8 cellular contexts compared by ENCODE assay signal in the genomic region with DNA sequence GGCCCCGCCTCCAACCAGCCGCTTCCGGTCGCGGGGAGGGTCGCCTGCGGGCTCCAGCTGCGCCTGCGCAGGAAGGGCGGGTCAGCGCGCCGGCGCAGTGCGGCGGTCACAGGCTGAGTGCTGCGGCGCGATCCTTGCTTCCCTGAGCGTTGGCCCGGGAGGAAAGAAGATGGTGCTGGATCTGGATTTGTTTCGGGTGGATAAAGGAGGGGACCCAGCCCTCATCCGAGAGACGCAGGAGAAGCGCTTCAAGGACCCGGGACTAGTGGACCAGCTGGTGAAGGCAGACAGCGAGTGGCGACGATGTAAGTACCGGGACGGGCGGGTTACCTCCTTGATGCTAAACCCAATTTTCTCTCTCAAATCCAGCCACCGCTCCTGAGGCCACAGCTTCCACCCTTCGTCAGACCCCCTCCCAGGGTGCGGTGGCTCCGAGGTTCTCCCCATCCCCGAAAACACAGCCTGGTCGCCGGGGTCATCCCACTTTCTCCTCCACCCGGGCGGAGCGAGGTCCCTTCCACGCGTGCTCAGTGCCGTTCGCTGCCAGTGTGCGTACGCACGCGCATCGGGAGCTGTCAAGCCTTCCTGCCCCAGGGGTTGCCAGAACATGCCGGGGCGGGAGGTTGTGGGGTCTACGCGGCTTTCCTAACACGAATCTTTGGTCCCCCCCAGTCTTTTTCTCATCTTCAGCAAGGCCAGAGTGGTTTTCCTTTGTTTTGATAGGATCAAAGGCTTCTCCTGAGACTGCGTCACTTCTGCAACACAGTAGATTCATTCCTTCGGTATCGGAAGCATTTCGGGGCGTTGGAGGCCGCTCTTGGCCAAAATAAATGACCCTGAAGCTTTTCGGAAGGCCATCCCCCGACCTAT. TPM values are rescaled to one million over a fixed set of nuclear protein-coding genes. Genes with fewer than 3 reads are reported as not detected.
DNase-seq lines count a peak whose midpoint lies in the region; ATAC-seq, FAIRE-seq and TF ChIP-seq lines count a peak whose summit lies in the region.

A gene with protein sequence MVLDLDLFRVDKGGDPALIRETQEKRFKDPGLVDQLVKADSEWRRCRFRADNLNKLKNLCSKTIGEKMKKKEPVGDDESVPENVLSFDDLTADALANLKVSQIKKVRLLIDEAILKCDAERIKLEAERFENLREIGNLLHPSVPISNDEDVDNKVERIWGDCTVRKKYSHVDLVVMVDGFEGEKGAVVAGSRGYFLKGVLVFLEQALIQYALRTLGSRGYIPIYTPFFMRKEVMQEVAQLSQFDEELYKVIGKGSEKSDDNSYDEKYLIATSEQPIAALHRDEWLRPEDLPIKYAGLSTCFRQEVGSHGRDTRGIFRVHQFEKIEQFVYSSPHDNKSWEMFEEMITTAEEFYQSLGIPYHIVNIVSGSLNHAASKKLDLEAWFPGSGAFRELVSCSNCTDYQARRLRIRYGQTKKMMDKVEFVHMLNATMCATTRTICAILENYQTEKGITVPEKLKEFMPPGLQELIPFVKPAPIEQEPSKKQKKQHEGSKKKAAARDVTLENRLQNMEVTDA (plus strand): TSS at position 95 of the 870 bp plus-strand sequence. CDS start 75 bp downstream, at position 170.

- peaks cover 12% of the 10 kb centered on the region for H3K36me3 Mint-ChIP-seq in WTC11
- H3K36me3 Mint-ChIP-seq in immature natural killer cell: peaks cover 0 to 11% (median 4%) of the 10 kb centered on the region in 3 donors

- H3K9me3 ChIP-seq in spleen: no peaks in the 10 kb centered on the region

- TF ChIP-seq CTCF in WTC11 (IDR thresholded peaks at IDR 0.05) (no peak), bronchial epithelial cell (IDR thresholded peaks at IDR 0.05; ENCODE audit: insufficient read depth, low read length, severe bottlenecking) (no peak), spleen (IDR thresholded peaks at IDR 0.05 in 8 of 11, conservative IDR thresholded peaks at IDR 0.05 in 3 of 11) (no peak)

- DNase-seq in ACHN: peak; percentile 85
- peak; percentile 92 for DNase-seq in NCI-H2196 (lab: John Stamatoyannopoulos, UW; ENCODE audit: unreplicated experiment)
- DNase-seq in WTC11 (ENCODE audit: low spot score): peak; percentile 89
- DNase-seq in bronchial epithelial cell (ENCODE audit: low read depth): peak; percentile 70
- peak; percentile 87 to 90 (median 88) for DNase-seq in immature natural killer cell
- DNase-seq in spleen: peak; percentile 96

- in situ Hi-C loops in ACHN (cut with HindIII; ENCODE audit: low pct_ligation_motif_present, low pct_unique_long_range_greater_than_20kb, low sequenced_read_pairs): no loop called here

- no peak for FAIRE-seq in bronchial epithelial cell (lab: Jason Lieb, UNC)

- CTCF ChIA-PET in WTC11 (lab: Charles Lee): interaction anchor here (0.7 to 3.4 kb wide), 13 partner anchors 10 to 186 kb away, joined by 3 to 36 read pairs (median 4); a partner anchor contains a TSS

- H3K27ac ChIP-seq in spleen: peak within 1 kb of the TSS; percentile 72 to 92 (median 86)

- POLR2A ChIA-PET in WTC11 (lab: Charles Lee): interaction anchor here (0.5 to 3.5 kb wide), 11 partner anchors 16 to 521 kb away, joined by 3 to 31 read pairs (median 3); a partner anchor contains a TSS

- H3K27me3 Mint-ChIP-seq in WTC11 (ENCODE audit: low read depth) (peaks cover 2% of the 10 kb centered on the region; the same call in 1 of the 2 replicates), immature natural killer cell (ENCODE audit: low read depth in 3 of 3) (peaks cover 7 to 10% (median 7%) of the 10 kb centered on the region in 3 donors)

- peaks cover 21% of the 10 kb centered on the region for H3K4me1 Mint-ChIP-seq in WTC11
- H3K4me1 Mint-ChIP-seq in immature natural killer cell: peaks cover 38 to 39% of the 10 kb centered on the region in 2 donors

- H3K4me3 Mint-ChIP-seq in WTC11 (peak within 1 kb of the TSS; percentile 99), immature natural killer cell (peak within 1 kb of the TSS; percentile 95 to 99 (median 97))

- peak; percentile 81 for ATAC-seq in GM18867 (IDR thresholded peaks at IDR 0.05; ENCODE audit: unreplicated experiment)
- peak; percentile 70 for ATAC-seq in HG03095 (IDR thresholded peaks at IDR 0.05; ENCODE audit: unreplicated experiment)
- ATAC-seq in WTC11: peak; percentile 94

- H3K4me1 ChIP-seq in spleen: peaks cover 28 to 53% (median 42%) of the 10 kb centered on the region in 6 donors

- H3K27ac Mint-ChIP-seq in WTC11: peak within 1 kb of the TSS; percentile 92
- H3K27ac Mint-ChIP-seq in immature natural killer cell: peak within 1 kb of the TSS; percentile 88 to 95 (median 92)

- WGBS in spleen, 5 donors: 0% methylated on average over 37 to 64 of the region's 64 CpGs

- H3K4me3 ChIP-seq in bronchial epithelial cell (ENCODE audit: low read depth, low read length): peak within 1 kb of the TSS; percentile 96
- peak within 1 kb of the TSS; percentile 70 to 100 (median 93) for H3K4me3 ChIP-seq in spleen

- TF ChIP-seq POLR2A in spleen (IDR thresholded peaks at IDR 0.05): peak in 1 of 3 donors; percentile 83

- no peaks in the 10 kb centered on the region for H3K27me3 ChIP-seq in bronchial epithelial cell (ENCODE audit: control insufficient read depth, insufficient read depth, low read length)
- no peaks in the 10 kb centered on the region for H3K27me3 ChIP-seq in spleen (replicated peaks in 1 of 7)

- peaks cover 12% of the 10 kb centered on the region for H3K36me3 ChIP-seq in bronchial epithelial cell (ENCODE audit: control insufficient read depth, insufficient read depth, low read length)
- H3K36me3 ChIP-seq in spleen: peaks cover 0 to 20% (median 0%) of the 10 kb centered on the region in 6 donors

- H3K9me3 Mint-ChIP-seq in WTC11: peaks cover 5% of the 10 kb centered on the region
- H3K9me3 Mint-ChIP-seq in immature natural killer cell: no peaks in the 10 kb centered on the region

- intact Hi-C loops in spleen (cut with DNase I; ENCODE audit: low total_unique reads): no loop called here

TF ChIP-seq in WTC11, 78 proteins besides CTCF, POLR2A, EP300 and RAD21 (continues in another document):
- TF ChIP-seq, protein P1, sequence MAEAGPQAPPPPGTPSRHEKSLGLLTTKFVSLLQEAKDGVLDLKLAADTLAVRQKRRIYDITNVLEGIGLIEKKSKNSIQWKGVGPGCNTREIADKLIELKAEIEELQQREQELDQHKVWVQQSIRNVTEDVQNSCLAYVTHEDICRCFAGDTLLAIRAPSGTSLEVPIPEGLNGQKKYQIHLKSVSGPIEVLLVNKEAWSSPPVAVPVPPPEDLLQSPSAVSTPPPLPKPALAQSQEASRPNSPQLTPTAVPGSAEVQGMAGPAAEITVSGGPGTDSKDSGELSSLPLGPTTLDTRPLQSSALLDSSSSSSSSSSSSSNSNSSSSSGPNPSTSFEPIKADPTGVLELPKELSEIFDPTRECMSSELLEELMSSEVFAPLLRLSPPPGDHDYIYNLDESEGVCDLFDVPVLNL (CRISPR knock-in tag; IDR thresholded peaks at IDR 0.05; ENCODE audit: borderline replicate concordance, low read depth): no peak
- no peak for TF ChIP-seq ZNF232 (CRISPR knock-in tag; IDR thresholded peaks at IDR 0.05)
- TF ChIP-seq ZNF138 (CRISPR knock-in tag; conservative IDR thresholded peaks at IDR 0.05): no peak
- TF ChIP-seq ZNF671 (CRISPR knock-in tag; IDR thresholded peaks at IDR 0.05): no peak
- TF ChIP-seq, protein P2, sequence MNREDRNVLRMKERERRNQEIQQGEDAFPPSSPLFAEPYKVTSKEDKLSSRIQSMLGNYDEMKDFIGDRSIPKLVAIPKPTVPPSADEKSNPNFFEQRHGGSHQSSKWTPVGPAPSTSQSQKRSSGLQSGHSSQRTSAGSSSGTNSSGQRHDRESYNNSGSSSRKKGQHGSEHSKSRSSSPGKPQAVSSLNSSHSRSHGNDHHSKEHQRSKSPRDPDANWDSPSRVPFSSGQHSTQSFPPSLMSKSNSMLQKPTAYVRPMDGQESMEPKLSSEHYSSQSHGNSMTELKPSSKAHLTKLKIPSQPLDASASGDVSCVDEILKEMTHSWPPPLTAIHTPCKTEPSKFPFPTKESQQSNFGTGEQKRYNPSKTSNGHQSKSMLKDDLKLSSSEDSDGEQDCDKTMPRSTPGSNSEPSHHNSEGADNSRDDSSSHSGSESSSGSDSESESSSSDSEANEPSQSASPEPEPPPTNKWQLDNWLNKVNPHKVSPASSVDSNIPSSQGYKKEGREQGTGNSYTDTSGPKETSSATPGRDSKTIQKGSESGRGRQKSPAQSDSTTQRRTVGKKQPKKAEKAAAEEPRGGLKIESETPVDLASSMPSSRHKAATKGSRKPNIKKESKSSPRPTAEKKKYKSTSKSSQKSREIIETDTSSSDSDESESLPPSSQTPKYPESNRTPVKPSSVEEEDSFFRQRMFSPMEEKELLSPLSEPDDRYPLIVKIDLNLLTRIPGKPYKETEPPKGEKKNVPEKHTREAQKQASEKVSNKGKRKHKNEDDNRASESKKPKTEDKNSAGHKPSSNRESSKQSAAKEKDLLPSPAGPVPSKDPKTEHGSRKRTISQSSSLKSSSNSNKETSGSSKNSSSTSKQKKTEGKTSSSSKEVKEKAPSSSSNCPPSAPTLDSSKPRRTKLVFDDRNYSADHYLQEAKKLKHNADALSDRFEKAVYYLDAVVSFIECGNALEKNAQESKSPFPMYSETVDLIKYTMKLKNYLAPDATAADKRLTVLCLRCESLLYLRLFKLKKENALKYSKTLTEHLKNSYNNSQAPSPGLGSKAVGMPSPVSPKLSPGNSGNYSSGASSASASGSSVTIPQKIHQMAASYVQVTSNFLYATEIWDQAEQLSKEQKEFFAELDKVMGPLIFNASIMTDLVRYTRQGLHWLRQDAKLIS (CRISPR knock-in tag; IDR thresholded peaks at IDR 0.05; ENCODE audit: borderline replicate concordance): no peak
- TF ChIP-seq OVOL2 (CRISPR knock-in tag; IDR thresholded peaks at IDR 0.05; ENCODE audit: borderline replicate concordance): no peak
- peak; percentile 42 for TF ChIP-seq GABPB1 (CRISPR knock-in tag; IDR thresholded peaks at IDR 0.05)
- TF ChIP-seq, protein P3, sequence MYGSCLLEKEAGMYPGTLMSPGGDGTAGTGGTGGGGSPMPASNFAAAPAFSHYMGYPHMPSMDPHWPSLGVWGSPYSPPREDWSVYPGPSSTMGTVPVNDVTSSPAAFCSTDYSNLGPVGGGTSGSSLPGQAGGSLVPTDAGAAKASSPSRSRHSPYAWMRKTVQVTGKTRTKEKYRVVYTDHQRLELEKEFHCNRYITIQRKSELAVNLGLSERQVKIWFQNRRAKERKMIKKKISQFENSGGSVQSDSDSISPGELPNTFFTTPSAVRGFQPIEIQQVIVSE (CRISPR knock-in tag; IDR thresholded peaks at IDR 0.05; ENCODE audit: borderline replicate concordance): no peak
- no peak for TF ChIP-seq GRHL2 (CRISPR knock-in tag; IDR thresholded peaks at IDR 0.05; ENCODE audit: insufficient replicate concordance, severe bottlenecking)
- no peak for TF ChIP-seq ATF1 (CRISPR knock-in tag; IDR thresholded peaks at IDR 0.05)
- peak; percentile 60; the same call in 1 of the 2 replicates for TF ChIP-seq SP1 (CRISPR knock-in tag; conservative IDR thresholded peaks at IDR 0.05)

RNA-seq across cellular contexts. Expression of the gene that starts here (rescaled TPM):
- total RNA-seq in WTC11 (2021) (126 to 149 TPM (median 129 TPM) in 3 replicates), bronchial epithelial cell (521 and 572 TPM in 2 replicates), spleen (100 to 1,000 TPM in 3 of 7 donors, 10 to 100 TPM in 4; 98.5 to 138 (median 99.4) TPM)
- polyA plus RNA-seq in immature natural killer cell (100 to 1,000 TPM; 123 to 205 (median 149) TPM), spleen (10 to 100 TPM; 47.2 to 63.2 (median 50.1) TPM)

Comparison
In these comparisons a context has a peak if more than half of its experiments do, and no peak if none do; other contexts are left out.
1. Peak in every context shown above with its lines: DNase-seq, ATAC-seq, H3K4me3 ChIP-seq and H3K27ac ChIP-seq.